2 cellular contexts compared by ENCODE assay signal in the genomic region with DNA sequence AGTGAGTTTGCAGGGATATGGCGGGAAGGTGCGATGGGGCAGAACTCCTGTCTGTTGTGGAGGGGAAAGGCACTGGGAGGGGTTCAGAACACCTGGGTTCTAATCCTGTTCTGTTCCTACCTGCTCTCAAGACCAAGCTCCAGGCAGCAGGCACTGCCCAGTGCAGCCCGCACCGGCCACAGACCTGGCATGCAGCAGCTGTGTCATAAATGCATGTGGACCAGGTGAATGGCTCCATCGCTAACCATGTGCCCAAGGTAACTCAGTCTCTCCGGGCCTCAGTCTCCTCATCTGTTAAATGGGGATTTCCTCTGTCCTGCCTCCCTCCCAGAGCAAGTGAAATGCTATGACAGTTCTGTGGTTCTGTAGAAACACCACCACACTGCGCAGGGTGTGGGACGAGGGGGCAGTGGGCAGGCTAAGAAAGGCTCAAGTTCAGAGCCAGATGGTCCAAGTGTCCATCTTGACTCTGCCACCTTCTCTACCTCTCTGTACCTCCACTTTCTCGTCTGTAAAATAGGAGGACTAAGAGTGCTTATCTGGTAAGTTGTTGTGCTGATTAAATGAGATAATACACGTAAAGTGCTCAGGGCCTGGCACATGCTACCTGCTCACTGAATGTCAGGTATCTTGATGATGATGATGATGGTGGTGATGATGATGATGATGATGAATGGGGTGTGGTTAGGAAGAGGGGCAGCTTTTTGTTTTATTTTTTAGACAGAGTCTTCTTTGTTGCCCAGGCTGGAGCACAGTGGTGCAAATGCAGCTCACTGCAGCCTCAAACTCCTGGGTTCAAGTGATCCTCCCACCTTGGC.
TF ChIP-seq lines count a peak whose summit lies in the region.

No MANE protein-coding gene starts in this region.

TF ChIP-seq in SK-N-SH, 30 proteins besides CTCF, POLR2A, EP300 and RAD21 (continued from another document):
- TF ChIP-seq POLR2AphosphoS5 (IDR thresholded peaks at IDR 0.05; ENCODE audit: low read depth, low read length) (no peak), JUND (IDR thresholded peaks at IDR 0.05) (no peak), TEAD4 (IDR thresholded peaks at IDR 0.05; ENCODE audit: borderline replicate concordance, insufficient read depth) (no peak), EZH2phosphoT487 (IDR thresholded peaks at IDR 0.05; ENCODE audit: borderline replicate concordance, low read depth) (no peak), FOXM1 (IDR thresholded peaks at IDR 0.05; ENCODE audit: low read depth) (no peak), NRF1 (IDR thresholded peaks at IDR 0.05; ENCODE audit: low read depth, low read length) (no peak), TAF1 (IDR thresholded peaks at IDR 0.05; ENCODE audit: borderline replicate concordance, low read depth, low read length) (no peak), MEF2A (IDR thresholded peaks at IDR 0.05; ENCODE audit: borderline replicate concordance, low read depth) (no peak), SIN3A (IDR thresholded peaks at IDR 0.05; ENCODE audit: borderline replicate concordance, low read depth, low read length) (no peak)
- TF ChIP-seq, protein P1, sequence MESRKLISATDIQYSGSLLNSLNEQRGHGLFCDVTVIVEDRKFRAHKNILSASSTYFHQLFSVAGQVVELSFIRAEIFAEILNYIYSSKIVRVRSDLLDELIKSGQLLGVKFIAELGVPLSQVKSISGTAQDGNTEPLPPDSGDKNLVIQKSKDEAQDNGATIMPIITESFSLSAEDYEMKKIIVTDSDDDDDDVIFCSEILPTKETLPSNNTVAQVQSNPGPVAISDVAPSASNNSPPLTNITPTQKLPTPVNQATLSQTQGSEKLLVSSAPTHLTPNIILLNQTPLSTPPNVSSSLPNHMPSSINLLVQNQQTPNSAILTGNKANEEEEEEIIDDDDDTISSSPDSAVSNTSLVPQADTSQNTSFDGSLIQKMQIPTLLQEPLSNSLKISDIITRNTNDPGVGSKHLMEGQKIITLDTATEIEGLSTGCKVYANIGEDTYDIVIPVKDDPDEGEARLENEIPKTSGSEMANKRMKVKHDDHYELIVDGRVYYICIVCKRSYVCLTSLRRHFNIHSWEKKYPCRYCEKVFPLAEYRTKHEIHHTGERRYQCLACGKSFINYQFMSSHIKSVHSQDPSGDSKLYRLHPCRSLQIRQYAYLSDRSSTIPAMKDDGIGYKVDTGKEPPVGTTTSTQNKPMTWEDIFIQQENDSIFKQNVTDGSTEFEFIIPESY (IDR thresholded peaks at IDR 0.05; ENCODE audit: borderline replicate concordance, low read depth): no peak
- TF ChIP-seq, protein P2, sequence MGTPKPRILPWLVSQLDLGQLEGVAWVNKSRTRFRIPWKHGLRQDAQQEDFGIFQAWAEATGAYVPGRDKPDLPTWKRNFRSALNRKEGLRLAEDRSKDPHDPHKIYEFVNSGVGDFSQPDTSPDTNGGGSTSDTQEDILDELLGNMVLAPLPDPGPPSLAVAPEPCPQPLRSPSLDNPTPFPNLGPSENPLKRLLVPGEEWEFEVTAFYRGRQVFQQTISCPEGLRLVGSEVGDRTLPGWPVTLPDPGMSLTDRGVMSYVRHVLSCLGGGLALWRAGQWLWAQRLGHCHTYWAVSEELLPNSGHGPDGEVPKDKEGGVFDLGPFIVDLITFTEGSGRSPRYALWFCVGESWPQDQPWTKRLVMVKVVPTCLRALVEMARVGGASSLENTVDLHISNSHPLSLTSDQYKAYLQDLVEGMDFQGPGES (IDR thresholded peaks at IDR 0.05; ENCODE audit: low read depth, low read length): no peak

TF ChIP-seq in SK-N-SH treated with all-trans-retinoic acid at 6 μM for 48 hours, 23 proteins besides CTCF, POLR2A, EP300 and RAD21 (continued from another document):
- TF ChIP-seq, protein P3, sequence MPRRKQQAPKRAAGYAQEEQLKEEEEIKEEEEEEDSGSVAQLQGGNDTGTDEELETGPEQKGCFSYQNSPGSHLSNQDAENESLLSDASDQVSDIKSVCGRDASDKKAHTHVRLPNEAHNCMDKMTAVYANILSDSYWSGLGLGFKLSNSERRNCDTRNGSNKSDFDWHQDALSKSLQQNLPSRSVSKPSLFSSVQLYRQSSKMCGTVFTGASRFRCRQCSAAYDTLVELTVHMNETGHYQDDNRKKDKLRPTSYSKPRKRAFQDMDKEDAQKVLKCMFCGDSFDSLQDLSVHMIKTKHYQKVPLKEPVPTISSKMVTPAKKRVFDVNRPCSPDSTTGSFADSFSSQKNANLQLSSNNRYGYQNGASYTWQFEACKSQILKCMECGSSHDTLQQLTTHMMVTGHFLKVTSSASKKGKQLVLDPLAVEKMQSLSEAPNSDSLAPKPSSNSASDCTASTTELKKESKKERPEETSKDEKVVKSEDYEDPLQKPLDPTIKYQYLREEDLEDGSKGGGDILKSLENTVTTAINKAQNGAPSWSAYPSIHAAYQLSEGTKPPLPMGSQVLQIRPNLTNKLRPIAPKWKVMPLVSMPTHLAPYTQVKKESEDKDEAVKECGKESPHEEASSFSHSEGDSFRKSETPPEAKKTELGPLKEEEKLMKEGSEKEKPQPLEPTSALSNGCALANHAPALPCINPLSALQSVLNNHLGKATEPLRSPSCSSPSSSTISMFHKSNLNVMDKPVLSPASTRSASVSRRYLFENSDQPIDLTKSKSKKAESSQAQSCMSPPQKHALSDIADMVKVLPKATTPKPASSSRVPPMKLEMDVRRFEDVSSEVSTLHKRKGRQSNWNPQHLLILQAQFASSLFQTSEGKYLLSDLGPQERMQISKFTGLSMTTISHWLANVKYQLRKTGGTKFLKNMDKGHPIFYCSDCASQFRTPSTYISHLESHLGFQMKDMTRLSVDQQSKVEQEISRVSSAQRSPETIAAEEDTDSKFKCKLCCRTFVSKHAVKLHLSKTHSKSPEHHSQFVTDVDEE (CRISPR knock-in tag; IDR thresholded peaks at IDR 0.05): no peak
- no peak for TF ChIP-seq ESRRG (CRISPR knock-in tag; IDR thresholded peaks at IDR 0.05)
- TF ChIP-seq ZNF8 (CRISPR knock-in tag; IDR thresholded peaks at IDR 0.05): no peak
- TF ChIP-seq, protein P4, sequence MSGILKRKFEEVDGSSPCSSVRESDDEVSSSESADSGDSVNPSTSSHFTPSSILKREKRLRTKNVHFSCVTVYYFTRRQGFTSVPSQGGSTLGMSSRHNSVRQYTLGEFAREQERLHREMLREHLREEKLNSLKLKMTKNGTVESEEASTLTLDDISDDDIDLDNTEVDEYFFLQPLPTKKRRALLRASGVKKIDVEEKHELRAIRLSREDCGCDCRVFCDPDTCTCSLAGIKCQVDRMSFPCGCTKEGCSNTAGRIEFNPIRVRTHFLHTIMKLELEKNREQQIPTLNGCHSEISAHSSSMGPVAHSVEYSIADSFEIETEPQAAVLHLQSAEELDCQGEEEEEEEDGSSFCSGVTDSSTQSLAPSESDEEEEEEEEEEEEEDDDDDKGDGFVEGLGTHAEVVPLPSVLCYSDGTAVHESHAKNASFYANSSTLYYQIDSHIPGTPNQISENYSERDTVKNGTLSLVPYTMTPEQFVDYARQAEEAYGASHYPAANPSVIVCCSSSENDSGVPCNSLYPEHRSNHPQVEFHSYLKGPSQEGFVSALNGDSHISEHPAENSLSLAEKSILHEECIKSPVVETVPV (CRISPR knock-in tag; IDR thresholded peaks at IDR 0.05): no peak
- TF ChIP-seq TCF4 (CRISPR knock-in tag; IDR thresholded peaks at IDR 0.05; ENCODE audit: borderline replicate concordance): no peak
- no peak for TF ChIP-seq PPARA (CRISPR knock-in tag; IDR thresholded peaks at IDR 0.05; ENCODE audit: borderline replicate concordance)
- no peak for TF ChIP-seq ZFP30 (CRISPR knock-in tag; IDR thresholded peaks at IDR 0.05)
- no peak for TF ChIP-seq TOX (CRISPR knock-in tag; IDR thresholded peaks at IDR 0.05; ENCODE audit: borderline replicate concordance)
- no peak for TF ChIP-seq ZNF565 (CRISPR knock-in tag; conservative IDR thresholded peaks at IDR 0.05; ENCODE audit: low read depth)
- TF ChIP-seq, protein P5, sequence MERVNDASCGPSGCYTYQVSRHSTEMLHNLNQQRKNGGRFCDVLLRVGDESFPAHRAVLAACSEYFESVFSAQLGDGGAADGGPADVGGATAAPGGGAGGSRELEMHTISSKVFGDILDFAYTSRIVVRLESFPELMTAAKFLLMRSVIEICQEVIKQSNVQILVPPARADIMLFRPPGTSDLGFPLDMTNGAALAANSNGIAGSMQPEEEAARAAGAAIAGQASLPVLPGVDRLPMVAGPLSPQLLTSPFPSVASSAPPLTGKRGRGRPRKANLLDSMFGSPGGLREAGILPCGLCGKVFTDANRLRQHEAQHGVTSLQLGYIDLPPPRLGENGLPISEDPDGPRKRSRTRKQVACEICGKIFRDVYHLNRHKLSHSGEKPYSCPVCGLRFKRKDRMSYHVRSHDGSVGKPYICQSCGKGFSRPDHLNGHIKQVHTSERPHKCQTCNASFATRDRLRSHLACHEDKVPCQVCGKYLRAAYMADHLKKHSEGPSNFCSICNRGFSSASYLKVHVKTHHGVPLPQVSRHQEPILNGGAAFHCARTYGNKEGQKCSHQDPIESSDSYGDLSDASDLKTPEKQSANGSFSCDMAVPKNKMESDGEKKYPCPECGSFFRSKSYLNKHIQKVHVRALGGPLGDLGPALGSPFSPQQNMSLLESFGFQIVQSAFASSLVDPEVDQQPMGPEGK (CRISPR knock-in tag; IDR thresholded peaks at IDR 0.05; ENCODE audit: borderline replicate concordance): no peak
- TF ChIP-seq SNAI2 (CRISPR knock-in tag; IDR thresholded peaks at IDR 0.05): no peak
- no peak for TF ChIP-seq ZNF70 (CRISPR knock-in tag; IDR thresholded peaks at IDR 0.05)
- no peak for TF ChIP-seq ZC3H10 (CRISPR knock-in tag; IDR thresholded peaks at IDR 0.05)
- no peak for TF ChIP-seq BACH2 (CRISPR knock-in tag; IDR thresholded peaks at IDR 0.05; ENCODE audit: borderline replicate concordance)
- TF ChIP-seq, protein P6, sequence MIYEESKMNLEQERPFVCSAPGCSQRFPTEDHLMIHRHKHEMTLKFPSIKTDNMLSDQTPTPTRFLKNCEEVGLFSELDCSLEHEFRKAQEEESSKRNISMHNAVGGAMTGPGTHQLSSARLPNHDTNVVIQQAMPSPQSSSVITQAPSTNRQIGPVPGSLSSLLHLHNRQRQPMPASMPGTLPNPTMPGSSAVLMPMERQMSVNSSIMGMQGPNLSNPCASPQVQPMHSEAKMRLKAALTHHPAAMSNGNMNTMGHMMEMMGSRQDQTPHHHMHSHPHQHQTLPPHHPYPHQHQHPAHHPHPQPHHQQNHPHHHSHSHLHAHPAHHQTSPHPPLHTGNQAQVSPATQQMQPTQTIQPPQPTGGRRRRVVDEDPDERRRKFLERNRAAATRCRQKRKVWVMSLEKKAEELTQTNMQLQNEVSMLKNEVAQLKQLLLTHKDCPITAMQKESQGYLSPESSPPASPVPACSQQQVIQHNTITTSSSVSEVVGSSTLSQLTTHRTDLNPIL (CRISPR knock-in tag; IDR thresholded peaks at IDR 0.05; ENCODE audit: low read depth): no peak
- TF ChIP-seq, protein P7, sequence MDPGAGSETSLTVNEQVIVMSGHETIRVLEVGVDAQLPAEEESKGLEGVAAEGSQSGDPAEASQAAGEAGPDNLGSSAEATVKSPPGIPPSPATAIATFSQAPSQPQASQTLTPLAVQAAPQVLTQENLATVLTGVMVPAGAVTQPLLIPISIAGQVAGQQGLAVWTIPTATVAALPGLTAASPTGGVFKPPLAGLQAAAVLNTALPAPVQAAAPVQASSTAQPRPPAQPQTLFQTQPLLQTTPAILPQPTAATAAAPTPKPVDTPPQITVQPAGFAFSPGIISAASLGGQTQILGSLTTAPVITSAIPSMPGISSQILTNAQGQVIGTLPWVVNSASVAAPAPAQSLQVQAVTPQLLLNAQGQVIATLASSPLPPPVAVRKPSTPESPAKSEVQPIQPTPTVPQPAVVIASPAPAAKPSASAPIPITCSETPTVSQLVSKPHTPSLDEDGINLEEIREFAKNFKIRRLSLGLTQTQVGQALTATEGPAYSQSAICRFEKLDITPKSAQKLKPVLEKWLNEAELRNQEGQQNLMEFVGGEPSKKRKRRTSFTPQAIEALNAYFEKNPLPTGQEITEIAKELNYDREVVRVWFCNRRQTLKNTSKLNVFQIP (CRISPR knock-in tag; IDR thresholded peaks at IDR 0.05; ENCODE audit: borderline replicate concordance, low read depth): no peak
